In genomic region chr17:28712037-28712704, GRCh38 we compare ENCODE assay signal across 8 cellular contexts. TPM values are rescaled to one million over a fixed set of nuclear protein-coding genes. Genes with fewer than 3 reads are reported as not detected.
DNase-seq lines count a peak whose midpoint lies in the region; ATAC-seq, FAIRE-seq and TF ChIP-seq lines count a peak whose summit lies in the region.

No MANE protein-coding gene starts in this region.

- peak overlapping the region; percentile 63 for H3K9ac ChIP-seq in smooth muscle cell (ENCODE audit: low read depth)

- DNase-seq in GM18507 (ENCODE audit: extremely low spot score, insufficient read length, low read depth) (no peak), NCI-H345 treated with DMSO at 0.1 percent for 48 hours (lab: John Stamatoyannopoulos, UW; ENCODE audit: unreplicated experiment) (peak; percentile 26), left ventricle myocardium superior (peak; percentile 74), smooth muscle cell (lab: John Stamatoyannopoulos, UW; ENCODE audit: unreplicated experiment) (peak; percentile 35), NCI-H1417 (lab: John Stamatoyannopoulos, UW) (no peak), PC-9 (no peak)
- peak; percentile 66 for DNase-seq in activated T-helper 2 cell treated with anti-CD3 and anti-CD28 coated beads, Interferon-gamma antibody, Interleukin-2, Interleukin-4, amounts not matched to agents 10 μg/mL and 5 μg/mL and 100 μg/mL, durations not matched to agents 14 hours and 24 hours and 36 hours (ENCODE audit: low spot score)

- H3K4me3 ChIP-seq in smooth muscle cell (peak overlapping the region; percentile 66), PC-9 (no peak overlapping the region)

- CTCF ChIA-PET in PC-9 (lab: Charles Lee), result no interaction called here

- peaks cover 7% of the 10 kb centered on the region for H3K4me1 Mint-ChIP-seq in activated T-helper 2 cell treated with anti-CD3 and anti-CD28 coated beads, Interferon-gamma antibody, Interleukin-2, Interleukin-4, amounts not matched to agents 10 μg/mL and 5 μg/mL and 100 μg/mL, durations not matched to agents 14 hours and 24 hours and 36 hours (ENCODE audit: low read depth)

- H3F3A ChIP-seq in smooth muscle cell (ENCODE audit: low read depth) (peaks cover 29% of the 10 kb centered on the region), PC-9 (ENCODE audit: insufficient read depth, low read depth) (peaks cover 56% of the 10 kb centered on the region; the same call in 1 of the 2 replicates)

- H3K27ac Mint-ChIP-seq in activated T-helper 2 cell treated with anti-CD3 and anti-CD28 coated beads, Interferon-gamma antibody, Interleukin-2, Interleukin-4, amounts not matched to agents 10 μg/mL and 5 μg/mL and 100 μg/mL, durations not matched to agents 14 hours and 24 hours and 36 hours, result peak overlapping the region; percentile 96

- FAIRE-seq in GM18507 (lab: Jason Lieb, UNC), result peak; percentile 70

- H3K27me3 ChIP-seq in smooth muscle cell (ENCODE audit: low read depth) (no peaks in the 10 kb centered on the region), PC-9 (ENCODE audit: insufficient read depth, low read depth) (no peaks in the 10 kb centered on the region)

- H4K20me1 ChIP-seq in smooth muscle cell (ENCODE audit: low read depth) (peaks cover 26% of the 10 kb centered on the region), PC-9 (ENCODE audit: insufficient read depth) (no peaks in the 10 kb centered on the region)

- H2AFZ ChIP-seq in smooth muscle cell (ENCODE audit: low read depth) (no peak overlapping the region), PC-9 (no peak overlapping the region)

- H3K36me3 Mint-ChIP-seq in activated T-helper 2 cell treated with anti-CD3 and anti-CD28 coated beads, Interferon-gamma antibody, Interleukin-2, Interleukin-4, amounts not matched to agents 10 μg/mL and 5 μg/mL and 100 μg/mL, durations not matched to agents 14 hours and 24 hours and 36 hours (ENCODE audit: low read depth), result no peaks in the 10 kb centered on the region

- peak overlapping the region; percentile 81 for H3K27ac ChIP-seq in smooth muscle cell (ENCODE audit: low read depth)
- no peak overlapping the region for H3K27ac ChIP-seq in PC-9

- H3K9me2 ChIP-seq in PC-9 (ENCODE audit: insufficient read depth), result no peaks in the 10 kb centered on the region

- intact Hi-C loops in activated T-helper 2 cell treated with anti-CD3 and anti-CD28 coated beads, Interferon-gamma antibody, Interleukin-2, Interleukin-4, amounts not matched to agents 10 μg/mL and 5 μg/mL and 100 μg/mL, durations not matched to agents 14 hours and 24 hours and 36 hours (cut with micrococcal nuclease), result loop anchor here (5.0 kb wide), 1 partner anchor 50 kb away; the partner anchor contains the start of genes SDF2 and SUPT6H
- intact Hi-C loops in left ventricle myocardium superior (cut with micrococcal nuclease) (no loop called here), PC-9 (cut with micrococcal nuclease; ENCODE audit: unreplicated experiment) (no loop called here)

- peak; percentile 21 for ATAC-seq in left ventricle myocardium superior
- ATAC-seq in HG03108 (IDR thresholded peaks at IDR 0.05; ENCODE audit: unreplicated experiment), result no peak

- BruUV-seq in PC-9 (replicated peaks; lab: Mats Ljungman, UMichigan), result no TSS peak

- WGBS in smooth muscle cell (ENCODE audit: low lambda C conversion rate), result 18% methylated on average over 24 of the region's 34 CpGs

- H3K4me1 ChIP-seq in smooth muscle cell (ENCODE audit: low read depth) (peaks cover 18% of the 10 kb centered on the region), PC-9 (replicated peaks; ENCODE audit: insufficient read depth) (peaks cover 19% of the 10 kb centered on the region)

- peaks cover 6% of the 10 kb centered on the region for H3K27me3 Mint-ChIP-seq in activated T-helper 2 cell treated with anti-CD3 and anti-CD28 coated beads, Interferon-gamma antibody, Interleukin-2, Interleukin-4, amounts not matched to agents 10 μg/mL and 5 μg/mL and 100 μg/mL, durations not matched to agents 14 hours and 24 hours and 36 hours (ENCODE audit: low read depth)

- H3K79me2 ChIP-seq in smooth muscle cell (ENCODE audit: low read depth), result peaks cover 17% of the 10 kb centered on the region
- peaks cover 20% of the 10 kb centered on the region for H3K79me2 ChIP-seq in PC-9 (ENCODE audit: low read depth)

- H3K9me3 Mint-ChIP-seq in activated T-helper 2 cell treated with anti-CD3 and anti-CD28 coated beads, Interferon-gamma antibody, Interleukin-2, Interleukin-4, amounts not matched to agents 10 μg/mL and 5 μg/mL and 100 μg/mL, durations not matched to agents 14 hours and 24 hours and 36 hours, result no peaks in the 10 kb centered on the region

- H3K4me2 ChIP-seq in smooth muscle cell (peak overlapping the region; percentile 96), PC-9 (no peak overlapping the region)

- H3K36me3 ChIP-seq in smooth muscle cell (ENCODE audit: low read depth) (no peaks in the 10 kb centered on the region), PC-9 (ENCODE audit: low read depth) (peaks cover 6% of the 10 kb centered on the region)

- no peaks in the 10 kb centered on the region for H3K9me3 ChIP-seq in smooth muscle cell (replicated peaks; ENCODE audit: low read depth)
- H3K9me3 ChIP-seq in PC-9 (ENCODE audit: insufficient read depth, low read depth), result no peaks in the 10 kb centered on the region

- POLR2A ChIA-PET in PC-9 (lab: Charles Lee; ENCODE audit: unreplicated experiment), result interaction anchor here (0.7 kb wide), 1 partner anchor 909 kb away, joined by 3 read pairs; no protein-coding TSS in a partner anchor

- TF ChIP-seq CTCF in smooth muscle cell (IDR thresholded peaks at IDR 0.05; ENCODE audit: borderline replicate concordance, insufficient read depth, poor library complexity, severe bottlenecking) (no peak), PC-9 (conservative IDR thresholded peaks at IDR 0.05) (no peak)

- peak overlapping the region; percentile 88 for H3K4me3 Mint-ChIP-seq in activated T-helper 2 cell treated with anti-CD3 and anti-CD28 coated beads, Interferon-gamma antibody, Interleukin-2, Interleukin-4, amounts not matched to agents 10 μg/mL and 5 μg/mL and 100 μg/mL, durations not matched to agents 14 hours and 24 hours and 36 hours (ENCODE audit: low read depth)

RNA-seq across cellular contexts. Expression of gene PROCA1, which starts 0.5 kb away (rescaled TPM):
- 7.0 and 7.7 TPM in 2 replicates for total RNA-seq in activated T-helper 2 cell treated with anti-CD3 and anti-CD28 coated beads, Interferon-gamma antibody, Interleukin-2, Interleukin-4, amounts not matched to agents 10 μg/mL and 5 μg/mL and 100 μg/mL, durations not matched to agents 14 hours and 24 hours and 36 hours
- 0.89 TPM for total RNA-seq in left ventricle myocardium superior
- 1.9 and 3.0 TPM in 2 replicates for total RNA-seq in smooth muscle cell
- 1.8 and 3.0 TPM in 2 replicates for polyA plus RNA-seq in smooth muscle cell
- total RNA-seq in PC-9 (2021), result 14.2 and 15.8 TPM in 2 replicates

RNA-seq across cellular contexts. Expression of gene RAB34, which starts 5.5 kb away (rescaled TPM):
- 19.4 and 21.5 TPM in 2 replicates for total RNA-seq in activated T-helper 2 cell treated with anti-CD3 and anti-CD28 coated beads, Interferon-gamma antibody, Interleukin-2, Interleukin-4, amounts not matched to agents 10 μg/mL and 5 μg/mL and 100 μg/mL, durations not matched to agents 14 hours and 24 hours and 36 hours
- total RNA-seq in left ventricle myocardium superior, result 14.8 TPM
- total RNA-seq in smooth muscle cell, result 141 and 208 TPM in 2 replicates
- polyA plus RNA-seq in smooth muscle cell, result 256 and 289 TPM in 2 replicates
- 161 and 174 TPM in 2 replicates for total RNA-seq in PC-9 (2021)

RNA-seq across cellular contexts. Expression of gene RPL23A, which starts 7.6 kb away (rescaled TPM):
- total RNA-seq in activated T-helper 2 cell treated with anti-CD3 and anti-CD28 coated beads, Interferon-gamma antibody, Interleukin-2, Interleukin-4, amounts not matched to agents 10 μg/mL and 5 μg/mL and 100 μg/mL, durations not matched to agents 14 hours and 24 hours and 36 hours, result 1,712 and 1,733 TPM in 2 replicates
- total RNA-seq in left ventricle myocardium superior (918 TPM), smooth muscle cell (626 and 629 TPM in 2 replicates), PC-9 (2021) (1,474 and 1,510 TPM in 2 replicates)
- polyA plus RNA-seq in smooth muscle cell, result 1,149 and 1,234 TPM in 2 replicates

RNA-seq across cellular contexts. Expression of gene TLCD1, which starts 13.9 kb away (rescaled TPM):
- total RNA-seq in activated T-helper 2 cell treated with anti-CD3 and anti-CD28 coated beads, Interferon-gamma antibody, Interleukin-2, Interleukin-4, amounts not matched to agents 10 μg/mL and 5 μg/mL and 100 μg/mL, durations not matched to agents 14 hours and 24 hours and 36 hours, result 8.0 and 8.2 TPM in 2 replicates
- 2.6 TPM for total RNA-seq in left ventricle myocardium superior
- total RNA-seq in smooth muscle cell, result 14.7 and 21.9 TPM in 2 replicates
- polyA plus RNA-seq in smooth muscle cell, result 11.2 and 15.6 TPM in 2 replicates
- total RNA-seq in PC-9 (2021), result 14.7 and 19.4 TPM in 2 replicates

RNA-seq across cellular contexts. Expression of gene NEK8, which starts 16.4 kb away (rescaled TPM):
- 3.6 and 4.2 TPM in 2 replicates for total RNA-seq in activated T-helper 2 cell treated with anti-CD3 and anti-CD28 coated beads, Interferon-gamma antibody, Interleukin-2, Interleukin-4, amounts not matched to agents 10 μg/mL and 5 μg/mL and 100 μg/mL, durations not matched to agents 14 hours and 24 hours and 36 hours
- 0.94 TPM for total RNA-seq in left ventricle myocardium superior
- total RNA-seq in smooth muscle cell, result 1.2 and 2.8 TPM in 2 replicates
- polyA plus RNA-seq in smooth muscle cell, result 4.6 TPM in 2 replicates
- 11.5 and 12.1 TPM in 2 replicates for total RNA-seq in PC-9 (2021)

Comparison
In these comparisons a context has a peak if more than half of its experiments do, and no peak if none do; other contexts are left out.
1. DNase-seq: peak in NCI-H345 treated with DMSO at 0.1 percent for 48 hours (single experiment), activated T-helper 2 cell treated with anti-CD3 and anti-CD28 coated beads, Interferon-gamma antibody, Interleukin-2, Interleukin-4, amounts not matched to agents 10 μg/mL and 5 μg/mL and 100 μg/mL, durations not matched to agents 14 hours and 24 hours and 36 hours (single experiment), left ventricle myocardium superior (single experiment) and smooth muscle cell (single experiment); none in GM18507 (single experiment), NCI-H1417 (0 of 3) and PC-9 (0 of 2).